ENCODE assay signal across 15 cellular contexts in the genomic region with DNA sequence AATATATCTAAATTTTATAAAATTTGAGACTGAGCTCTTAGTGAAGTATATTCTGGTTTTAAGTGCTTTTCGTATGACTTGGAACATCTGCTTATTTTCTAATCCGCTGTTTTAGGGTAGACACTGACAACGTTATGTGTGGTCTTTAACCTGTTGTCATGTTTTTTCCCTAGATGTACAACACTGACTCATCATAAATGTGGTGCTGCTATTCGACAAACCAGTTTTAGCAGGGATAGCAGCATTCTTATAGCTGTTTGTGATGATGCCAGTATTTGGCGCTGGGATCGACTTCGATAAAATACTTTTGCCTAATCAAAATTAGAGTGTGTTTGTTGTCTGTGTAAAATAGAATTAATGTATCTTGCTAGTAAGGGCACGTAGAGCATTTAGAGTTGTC. TPM values are rescaled to one million over a fixed set of nuclear protein-coding genes. Genes with fewer than 3 reads are reported as not detected.
A peak's percentile ranks its signal among the peaks of the same experiment; 100 is the strongest.
DNase-seq lines count a peak whose midpoint lies in the region; ATAC-seq and TF ChIP-seq lines count a peak whose summit lies in the region.
"Had no signal": no experiment of that assay in that cellular context is flagged by ENCODE, and none has a peak within 500 bp of the region (broad histone marks: within the 10 kb centered on the region; RNA-seq: fewer than 3 reads in every experiment).

No MANE protein-coding gene starts in this region.

- no peak overlapping the region for H4K8ac ChIP-seq in trophoblast cell (ENCODE audit: low read depth, low read length)

- peak overlapping the region; percentile 30 for H3K27ac Mint-ChIP-seq in activated T-cell treated with anti-CD3 and anti-CD28 coated beads, Interleukin-2, amount 50 U/mL, for 72 hours
- H3K27ac Mint-ChIP-seq: HFFc6 had no signal

- H3K4me3 Mint-ChIP-seq in activated T-cell treated with anti-CD3 and anti-CD28 coated beads, Interleukin-2, amount 50 U/mL, for 72 hours: no peak overlapping the region
- no peak overlapping the region for H3K4me3 Mint-ChIP-seq in activated T-cell treated with anti-CD3 and anti-CD28 coated beads, Interleukin-2, amount 50 U/mL, for 4 hours
- H3K4me3 Mint-ChIP-seq: CD8-positive, alpha-beta memory T cell; HFFc6 had no signal

- H3K9me3 ChIP-seq in SJSA1 (replicated peaks): no peaks in the 10 kb centered on the region
- H3K9me3 ChIP-seq in trophoblast cell (ENCODE audit: insufficient read depth, low read depth, low read length): peaks cover 2% of the 10 kb centered on the region
- H3K9me3 ChIP-seq: BLaER1 had no signal

- no peaks in the 10 kb centered on the region for H3K27me3 Mint-ChIP-seq in activated T-cell treated with anti-CD3 and anti-CD28 coated beads, Interleukin-2, amount 50 U/mL, for 72 hours (ENCODE audit: low read depth)
- H3K27me3 Mint-ChIP-seq in activated T-cell treated with anti-CD3 and anti-CD28 coated beads, Interleukin-2, amount 50 U/mL, for 4 hours (ENCODE audit: low read depth): no peaks in the 10 kb centered on the region
- H3K27me3 Mint-ChIP-seq: CD8-positive, alpha-beta memory T cell had no signal

- no peak for ATAC-seq in activated T-cell treated with anti-CD3 and anti-CD28 coated beads, Interleukin-2, amount 50 U/mL, for 72 hours (replicated peaks in 1 of 2)
- ATAC-seq in activated T-cell treated with anti-CD3 and anti-CD28 coated beads, Interleukin-2, amount 50 U/mL, for 4 hours: no peak
- no peak for ATAC-seq in GM18498 (IDR thresholded peaks at IDR 0.05; ENCODE audit: unreplicated experiment)

- DNase-seq in activated T-cell treated with anti-CD3 and anti-CD28 coated beads, Interleukin-2, amount 50 U/mL, for 72 hours: no peak
- no peak for DNase-seq in activated T-cell treated with anti-CD3 and anti-CD28 coated beads, Interleukin-2, amount 50 U/mL, for 4 hours
- DNase-seq in SJSA1 (ENCODE audit: low read depth in 1 of 2, low spot score in 2 of 2) (peak in 1 of 2 experiments; percentile 49), epithelial cell of esophagus (ENCODE audit: low read depth) (peak; percentile 35), trophoblast cell (peak; percentile 18 to 67), NCI-H524 (lab: John Stamatoyannopoulos, UW) (no peak), DMS53 (lab: John Stamatoyannopoulos, UW) (no peak)
- DNase-seq: 8988T; AML-193; CD8-positive, alpha-beta memory T cell; GOT3; HCEC 1CT; HFFc6 had no signal

- no peaks in the 10 kb centered on the region for H3K79me1 ChIP-seq in trophoblast cell (ENCODE audit: low read length)

- H3K36me3 ChIP-seq in SJSA1 (peaks cover 7% of the 10 kb centered on the region), trophoblast cell (ENCODE audit: control insufficient read depth in 1 of 2, insufficient read depth in 2 of 2, low read length in 2 of 2) (peaks cover 4 to 5% of the 10 kb centered on the region in 2 experiments)

- no peak overlapping the region for H3K18ac ChIP-seq in trophoblast cell (ENCODE audit: low read length)

- H2BK120ac ChIP-seq in trophoblast cell (ENCODE audit: insufficient read depth, low read length, poor library complexity): no peak overlapping the region

- H2AFZ ChIP-seq in trophoblast cell (ENCODE audit: insufficient read depth, low read length, poor library complexity): no peak overlapping the region

- no peak overlapping the region for H3K14ac ChIP-seq in trophoblast cell (ENCODE audit: low read length)

- no peak overlapping the region for H3K9ac ChIP-seq in trophoblast cell (ENCODE audit: low read length)
- H3K9ac ChIP-seq: BLaER1 had no signal

- H3K4me3 ChIP-seq in SJSA1: no peak overlapping the region
- no peak overlapping the region for H3K4me3 ChIP-seq in epithelial cell of esophagus (ENCODE audit: low read length)
- no peak overlapping the region for H3K4me3 ChIP-seq in trophoblast cell (ENCODE audit: low read depth, low read length)
- H3K4me3 ChIP-seq: BLaER1 had no signal

- TF ChIP-seq CTCF in epithelial cell of esophagus (IDR thresholded peaks at IDR 0.05; ENCODE audit: insufficient read depth, low read depth, low read length, missing control alignments): no peak

- peaks cover 3% of the 10 kb centered on the region; the same call in 1 of the 2 replicates for H3K4me1 ChIP-seq in SJSA1 (replicated peaks)
- peaks cover 0 to 3% of the 10 kb centered on the region in 2 experiments for H3K4me1 ChIP-seq in trophoblast cell (ENCODE audit: control insufficient read depth in 1 of 2, insufficient read depth in 2 of 2, low read length in 2 of 2)

- no peak overlapping the region for H3K23ac ChIP-seq in trophoblast cell (ENCODE audit: low read length)

- peaks cover 52% of the 10 kb centered on the region for H3K4me1 Mint-ChIP-seq in activated T-cell treated with anti-CD3 and anti-CD28 coated beads, Interleukin-2, amount 50 U/mL, for 72 hours (ENCODE audit: low read depth)
- H3K4me1 Mint-ChIP-seq in activated T-cell treated with anti-CD3 and anti-CD28 coated beads, Interleukin-2, amount 50 U/mL, for 4 hours (ENCODE audit: low read depth): peaks cover 34% of the 10 kb centered on the region

- H4K91ac ChIP-seq in trophoblast cell (ENCODE audit: low read depth, low read length): no peak overlapping the region

- no peak overlapping the region for H4K12ac ChIP-seq in trophoblast cell (ENCODE audit: low read depth, low read length)

- no peak overlapping the region for H2AK5ac ChIP-seq in trophoblast cell (ENCODE audit: low read length)

- WGBS in trophoblast cell (ENCODE audit: extremely low coverage, insufficient coverage, insufficient read length): no CpG with 5 or more reads among the region's 8 CpGs

- no peak overlapping the region for H3K4me2 ChIP-seq in trophoblast cell (ENCODE audit: low read length)
- H3K4me2 ChIP-seq: BLaER1 had no signal

- H3K9me3 Mint-ChIP-seq in activated T-cell treated with anti-CD3 and anti-CD28 coated beads, Interleukin-2, amount 50 U/mL, for 72 hours: no peaks in the 10 kb centered on the region
- peaks cover 4% of the 10 kb centered on the region for H3K9me3 Mint-ChIP-seq in activated T-cell treated with anti-CD3 and anti-CD28 coated beads, Interleukin-2, amount 50 U/mL, for 4 hours
- H3K9me3 Mint-ChIP-seq: HFFc6 had no signal

- H3K27ac ChIP-seq in SJSA1 (peak overlapping the region; percentile 40; the same call in 1 of the 2 replicates), trophoblast cell (ENCODE audit: low read depth, low read length) (no peak overlapping the region)
- H3K27ac ChIP-seq: BLaER1 had no signal

- H3K4ac ChIP-seq in trophoblast cell (ENCODE audit: low read depth, low read length): no peak overlapping the region

- no peak overlapping the region for H2BK5ac ChIP-seq in trophoblast cell (ENCODE audit: low read depth, low read length, poor library complexity)

- H3K79me2 ChIP-seq in trophoblast cell (ENCODE audit: control insufficient read depth, insufficient read depth, low read length, poor library complexity): peaks cover 2% of the 10 kb centered on the region

- H3K27me3 ChIP-seq in SJSA1 (replicated peaks): no peaks in the 10 kb centered on the region
- no peaks in the 10 kb centered on the region for H3K27me3 ChIP-seq in trophoblast cell (ENCODE audit: insufficient read depth, low read length)
- H3K27me3 ChIP-seq: BLaER1 had no signal

- H2BK12ac ChIP-seq in trophoblast cell (ENCODE audit: low read length): no peak overlapping the region

- H3K36me3 Mint-ChIP-seq in activated T-cell treated with anti-CD3 and anti-CD28 coated beads, Interleukin-2, amount 50 U/mL, for 72 hours (ENCODE audit: insufficient read depth in 2 of 2): peaks cover 23 to 60% of the 10 kb centered on the region in 2 donors
- peaks cover 50% of the 10 kb centered on the region for H3K36me3 Mint-ChIP-seq in activated T-cell treated with anti-CD3 and anti-CD28 coated beads, Interleukin-2, amount 50 U/mL, for 4 hours (ENCODE audit: insufficient read depth)

RNA-seq across cellular contexts. Expression of gene HIKESHI, which starts 23.8 kb away (rescaled TPM):
- total RNA-seq in activated T-cell treated with anti-CD3 and anti-CD28 coated beads, Interleukin-2, amount 50 U/mL, for 72 hours: 10 to 100 TPM; 63.8 to 64.0 TPM
- total RNA-seq in activated T-cell treated with anti-CD3 and anti-CD28 coated beads, Interleukin-2, amount 50 U/mL, for 4 hours: 10 to 100 TPM; 38.5 to 43.4 (median 39.7) TPM
- 35.0 and 53.5 TPM in 2 replicates for total RNA-seq in SJSA1 (2014; rRNA removed; shearing (Covaris generic))
- polyA plus RNA-seq in trophoblast cell (2013): 77.6 and 79.3 TPM in 2 replicates

RNA-seq across cellular contexts. Expression of gene EED, which starts 33.7 kb away (rescaled TPM):
- total RNA-seq in activated T-cell treated with anti-CD3 and anti-CD28 coated beads, Interleukin-2, amount 50 U/mL, for 72 hours: 10 to 100 TPM; 57.2 to 73.2 TPM
- 100 to 1,000 TPM; 171 to 197 (median 175) TPM for total RNA-seq in activated T-cell treated with anti-CD3 and anti-CD28 coated beads, Interleukin-2, amount 50 U/mL, for 4 hours
- total RNA-seq in SJSA1 (2014; rRNA removed; shearing (Covaris generic)): 7.1 and 17.8 TPM in 2 replicates
- 18.9 and 20.8 TPM in 2 replicates for polyA plus RNA-seq in trophoblast cell (2013)

Comparison
In these comparisons a context has a peak if more than half of its experiments do, and no peak if none do; other contexts are left out.
1. DNase-seq: peak in epithelial cell of esophagus (single experiment) and trophoblast cell (2 of 2); none in activated T-cell treated with anti-CD3 and anti-CD28 coated beads, Interleukin-2, amount 50 U/mL, for 72 hours (0 of 2), activated T-cell treated with anti-CD3 and anti-CD28 coated beads, Interleukin-2, amount 50 U/mL, for 4 hours (single experiment), NCI-H524 (0 of 2) and DMS53 (single experiment).